In genomic region chr11:27462543-27462942, GRCh38 we compare ENCODE assay signal across 1 cellular context.
TF ChIP-seq lines count a peak whose summit lies in the region.

No MANE protein-coding gene starts in this region.

TF ChIP-seq in HepG2, 621 proteins besides CTCF, POLR2A, EP300 and RAD21:
- TF ChIP-seq BRD4 (CRISPR knock-in tag; IDR thresholded peaks at IDR 0.05): no peak
- no peak for TF ChIP-seq ZNF761 (CRISPR knock-in tag; conservative IDR thresholded peaks at IDR 0.05)
- TF ChIP-seq ZNF670 (CRISPR knock-in tag; IDR thresholded peaks at IDR 0.05; ENCODE audit: borderline replicate concordance): no peak
- TF ChIP-seq THYN1 (CRISPR knock-in tag; IDR thresholded peaks at IDR 0.05; ENCODE audit: borderline replicate concordance, low read depth): no peak
- no peak for TF ChIP-seq MEIS1 (CRISPR knock-in tag; IDR thresholded peaks at IDR 0.05; ENCODE audit: borderline replicate concordance)
- no peak for TF ChIP-seq DBP (CRISPR knock-in tag; IDR thresholded peaks at IDR 0.05; ENCODE audit: not compliant biosample characterization)
- TF ChIP-seq ZBTB26 (CRISPR knock-in tag; IDR thresholded peaks at IDR 0.05; ENCODE audit: borderline replicate concordance): no peak
- no peak for TF ChIP-seq ZNF597 (CRISPR knock-in tag; IDR thresholded peaks at IDR 0.05)
- no peak for TF ChIP-seq ZEB1 (IDR thresholded peaks at IDR 0.05; ENCODE audit: insufficient replicate concordance, low read depth)
- TF ChIP-seq RARA (CRISPR knock-in tag; IDR thresholded peaks at IDR 0.05): no peak
- no peak for TF ChIP-seq KDM3A (CRISPR knock-in tag; IDR thresholded peaks at IDR 0.05; ENCODE audit: low read depth)
- TF ChIP-seq PHB2 (IDR thresholded peaks at IDR 0.05; ENCODE audit: partially characterized antibody): no peak
- no peak for TF ChIP-seq PTBP1 (IDR thresholded peaks at IDR 0.05; ENCODE audit: low read depth, low read length, poor library complexity, severe bottlenecking)
- no peak for TF ChIP-seq NFE2L1 (CRISPR knock-in tag; IDR thresholded peaks at IDR 0.05; ENCODE audit: borderline replicate concordance)
- TF ChIP-seq DPF2 (CRISPR knock-in tag; IDR thresholded peaks at IDR 0.05; ENCODE audit: borderline replicate concordance, low read depth): no peak
TF ChIP-seq in HepG2: peak in this region for 0.
